39 cellular contexts compared by ENCODE assay signal in the genomic region with DNA sequence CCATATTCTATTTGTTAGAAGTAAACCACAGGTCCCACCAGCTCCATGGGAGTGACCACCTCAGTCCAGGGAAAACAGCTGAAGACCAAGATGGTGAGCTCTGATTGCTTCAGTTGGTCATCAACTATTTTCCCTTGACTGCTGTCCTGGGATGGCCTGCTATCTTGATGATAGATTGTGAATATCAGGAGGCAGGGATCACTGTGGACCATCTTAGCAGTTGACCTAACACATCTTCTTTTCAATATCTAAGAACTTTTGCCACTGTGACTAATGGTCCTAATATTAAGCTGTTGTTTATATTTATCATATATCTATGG. TPM values are rescaled to one million over a fixed set of nuclear protein-coding genes. Genes with fewer than 3 reads are reported as not detected.
"Had no signal": no experiment of that assay in that cellular context is flagged by ENCODE, and none has a peak within 500 bp of the region (broad histone marks: within the 10 kb centered on the region; RNA-seq: fewer than 3 reads in every experiment).

No MANE protein-coding gene starts in this region.

- H3K36me3 ChIP-seq: MG63 had no signal

- H3K27me3 ChIP-seq: MG63 had no signal

- H3K4me3 ChIP-seq: MG63 had no signal

- DNase-seq: Karpas-422, Kasumi-1, MG63, MM.1S, MV-4-11, NCI-H1048, NCI-H1092, NCI-H1092 treated with DMSO at 0.1 percent for 48 hours, NCI-H1105, NCI-H1105 treated with DMSO at 0.1 percent for 48 hours, NCI-H1417, NCI-H1417 treated with DMSO at 0.1 percent for 48 hours, NCI-H1436, NCI-H1436 treated with DMSO at 0.1 percent for 48 hours, NCI-H146, NCI-H1694, NCI-H1694 treated with DMSO at 0.1 percent for 48 hours, NCI-H187, NCI-H187 treated with DMSO at 0.1 percent for 48 hours, NCI-H1930, NCI-H2029, NCI-H2029 treated with DMSO at 0.1 percent for 48 hours, NCI-H2081, NCI-H2081 treated with DMSO at 0.1 percent for 48 hours, NCI-H2107, NCI-H2171, NCI-H2171 treated with DMSO at 0.1 percent for 48 hours, NCI-H2227 treated with DMSO at 0.1 percent for 48 hours, NCI-H226, NCI-H345, NCI-H446, NCI-H446 treated with DMSO at 0.1 percent for 48 hours, NCI-H510A, NCI-H510A treated with DMSO at 0.1 percent for 48 hours, NCI-H524 had no signal

- H3K9me3 ChIP-seq: MG63 had no signal

RNA-seq across cellular contexts. Expression of a gene that starts 16.1 kb away (rescaled TPM):
- total RNA-seq: LHCN-M2, M059J, MCF 10A, NCI-H460 had no signal

RNA-seq across cellular contexts. Expression of a gene that starts 55.7 kb away (rescaled TPM):
- total RNA-seq: M059J, MCF 10A, NCI-H460 had no signal
